28 cellular contexts compared by ENCODE assay signal in genomic region chr6:147793871-147794643, GRCh38.
"Had no signal": no experiment of that assay in that cellular context is flagged by ENCODE, and none has a peak within 500 bp of the region (broad histone marks: within the 10 kb centered on the region; RNA-seq: fewer than 3 reads in every experiment).

No MANE protein-coding gene starts in this region.

- H2AFZ ChIP-seq: PC-9 had no signal

- DNase-seq: activated CD4-positive, alpha-beta T cell treated with anti-CD3 and anti-CD28 coated beads, Interleukin-2, amount 10 ng/mL, durations not matched to agents 24 days and 14 days; activated CD4-positive, alpha-beta T cell treated with anti-CD3 and anti-CD28 coated beads, Interleukin-2, amount 50 U/mL, for 4 hours; activated CD8-positive, alpha-beta T cell treated with anti-CD3 and anti-CD28 coated beads for 36 hours; activated effector memory CD4-positive, alpha-beta T cell treated with anti-CD3 and anti-CD28 coated beads, Interleukin-2, amount 50 U/mL, for 16 hours; activated naive CD4-positive, alpha-beta T cell; activated naive CD4-positive, alpha-beta T cell treated with anti-CD3 and anti-CD28 coated beads, Interleukin-2, amount 50 U/mL, for 16 hours; activated naive CD8-positive, alpha-beta T cell treated with anti-CD3 and anti-CD28 coated beads for 36 hours; activated T-cell treated with anti-CD3 and anti-CD28 coated beads, Interleukin-2, amount 50 U/mL, for 1 hour; activated T-cell treated with anti-CD3 and anti-CD28 coated beads, Interleukin-2, amount 50 U/mL, for 72 hours; anterior cingulate cortex; central memory CD4-positive, alpha-beta T cell; Kasumi-1; MM.1S; MV-4-11; NCI-H1092; NCI-H1436 treated with DMSO at 0.1 percent for 48 hours; NCI-H1694 treated with DMSO at 0.1 percent for 48 hours; NCI-H2029; NCI-H345; NCI-H524 treated with DMSO at 0.1 percent for 48 hours; PC-9; Right ventricle myocardium superior; SW 1271; T-helper 1 cell; T-helper 2 cell; T1000 had no signal

- H3K4me3 ChIP-seq: PC-9 had no signal

- H3K27ac ChIP-seq: PC-9 had no signal

- FAIRE-seq: RCC 7860 had no signal

- ATAC-seq: activated CD8-positive, alpha-beta T cell treated with anti-CD3 and anti-CD28 coated beads for 36 hours; activated T-cell treated with anti-CD3 and anti-CD28 coated beads, Interleukin-2, amount 50 U/mL, for 72 hours; activated T-helper 17 cell treated with anti-CD3 and anti-CD28 coated beads, Interleukin-2, amount 50 U/mL, for 72 hours had no signal

- H3K4me2 ChIP-seq: PC-9 had no signal
